12 cellular contexts compared by ENCODE assay signal in the genomic region with DNA sequence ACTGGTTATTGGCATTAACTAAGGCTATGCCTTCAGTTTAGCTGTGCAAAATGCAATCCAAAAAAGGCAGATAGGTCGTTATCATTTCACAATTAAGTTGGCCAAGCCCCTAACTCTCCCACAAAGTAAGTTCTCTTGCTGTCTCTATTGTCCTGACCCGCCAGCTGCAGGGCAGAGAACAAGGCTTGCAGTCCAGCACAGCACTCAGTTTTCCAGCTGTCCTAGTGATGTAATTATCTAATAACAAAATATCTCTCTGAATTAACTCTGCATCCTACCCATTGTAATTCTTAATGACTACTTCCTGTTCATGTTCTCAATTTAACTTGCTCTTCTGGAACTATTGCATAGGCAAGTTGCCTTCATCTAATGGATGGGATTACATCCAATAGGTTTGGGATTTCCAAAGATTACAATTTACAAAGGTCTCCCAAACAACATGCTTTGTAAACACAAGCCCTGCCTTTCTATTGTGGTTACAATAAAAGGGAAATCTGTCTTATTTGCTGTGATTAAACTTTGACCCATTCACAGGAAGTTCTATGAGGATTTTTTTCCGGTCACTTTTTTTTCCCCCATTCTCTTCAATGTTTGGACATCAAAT. TPM values are rescaled to one million over a fixed set of nuclear protein-coding genes. Genes with fewer than 3 reads are reported as not detected.
DNase-seq lines count a peak whose midpoint lies in the region; ATAC-seq and TF ChIP-seq lines count a peak whose summit lies in the region.
"Had no signal": no experiment of that assay in that cellular context is flagged by ENCODE, and none has a peak within 500 bp of the region (broad histone marks: within the 10 kb centered on the region; RNA-seq: fewer than 3 reads in every experiment).

No MANE protein-coding gene starts in this region.

- H3K27me3 Mint-ChIP-seq in chondrocyte (ENCODE audit: low read depth), result no peaks in the 10 kb centered on the region
- no peaks in the 10 kb centered on the region for H3K27me3 Mint-ChIP-seq in CD14-positive monocyte (ENCODE audit: low read depth in 3 of 3)
- H3K27me3 Mint-ChIP-seq: naive thymus-derived CD8-positive, alpha-beta T cell had no signal

- H3K4me3 Mint-ChIP-seq in chondrocyte (ENCODE audit: unreplicated experiment) (no peak overlapping the region), CD14-positive monocyte (no peak overlapping the region)
- H3K4me3 Mint-ChIP-seq: naive thymus-derived CD8-positive, alpha-beta T cell had no signal

- peaks cover 5% of the 10 kb centered on the region for H3K79me1 ChIP-seq in mesenchymal stem cell (replicated peaks; ENCODE audit: low read length, poor library complexity, severe bottlenecking)

- H2AK5ac ChIP-seq in mesenchymal stem cell (ENCODE audit: low read length, severe bottlenecking), result no peak overlapping the region

- no peak overlapping the region for H3K14ac ChIP-seq in mesenchymal stem cell (ENCODE audit: low read length in 2 of 2)

- H3K9ac ChIP-seq in mesenchymal stem cell (ENCODE audit: low read length), result no peak overlapping the region

- intact Hi-C loops in CD14-positive monocyte (cut with micrococcal nuclease), result no loop called here

- no peaks in the 10 kb centered on the region for H3K4me1 ChIP-seq in mesenchymal stem cell (ENCODE audit: control insufficient read depth, insufficient read depth, low read depth, low read length)

- H3K4ac ChIP-seq in mesenchymal stem cell (ENCODE audit: low read depth in 1 of 2, low read length in 2 of 2), result no peak overlapping the region

- H3K9me3 ChIP-seq in mesenchymal stem cell (ENCODE audit: control insufficient read depth, low read length), result no peaks in the 10 kb centered on the region

- no peak overlapping the region for H3K4me3 ChIP-seq in AG10803 (ENCODE audit: low read length)
- H3K4me3 ChIP-seq in NB4 (ENCODE audit: low read depth, low read length), result no peak overlapping the region
- no peak overlapping the region for H3K4me3 ChIP-seq in mesenchymal stem cell (ENCODE audit: insufficient read depth in 1 of 2, low read depth in 1 of 2, low read length in 2 of 2)

- H2BK15ac ChIP-seq in mesenchymal stem cell (ENCODE audit: low read depth, poor library complexity, severe bottlenecking), result no peak overlapping the region

- H3K4me1 Mint-ChIP-seq in chondrocyte (ENCODE audit: low read depth), result peaks cover 67% of the 10 kb centered on the region
- H3K4me1 Mint-ChIP-seq in CD14-positive monocyte, result peaks cover 42% of the 10 kb centered on the region

- H3K18ac ChIP-seq in mesenchymal stem cell (ENCODE audit: low read depth in 1 of 2, low read length in 2 of 2), result no peak overlapping the region

- H4K8ac ChIP-seq in mesenchymal stem cell (ENCODE audit: low read length), result peak overlapping the region; percentile 37

- H3K9me3 Mint-ChIP-seq in chondrocyte (ENCODE audit: low read depth) (peaks cover 4% of the 10 kb centered on the region), CD14-positive monocyte (peaks cover 0 to 3% (median 0%) of the 10 kb centered on the region in 7 donors)

- H3K23ac ChIP-seq in mesenchymal stem cell (ENCODE audit: low read length in 2 of 2), result no peak overlapping the region

- H3K27me3 ChIP-seq in mesenchymal stem cell (ENCODE audit: control insufficient read depth in 1 of 2, insufficient read depth in 1 of 2, low read length in 2 of 2), result no peaks in the 10 kb centered on the region

- no peak overlapping the region for H2BK5ac ChIP-seq in mesenchymal stem cell (ENCODE audit: low read depth, low read length, poor library complexity, severe bottlenecking)

- no peak overlapping the region for H2BK120ac ChIP-seq in mesenchymal stem cell (ENCODE audit: low read depth, low read length)

- H2AFZ ChIP-seq in mesenchymal stem cell (ENCODE audit: low read depth, low read length), result no peak overlapping the region

- no peak for TF ChIP-seq CTCF in AG10803 (conservative IDR thresholded peaks at IDR 0.05; ENCODE audit: low read length)
- TF ChIP-seq CTCF in NB4 (IDR thresholded peaks at IDR 0.05; ENCODE audit: low read depth, low read length), result no peak
- TF ChIP-seq CTCF in chondrocyte (IDR thresholded peaks at IDR 0.05), result no peak
- no peak for TF ChIP-seq CTCF in CD14-positive monocyte (IDR thresholded peaks at IDR 0.05)

- no peak overlapping the region for H4K91ac ChIP-seq in mesenchymal stem cell (ENCODE audit: low read length)

- TF ChIP-seq POLR2A in NB4 (IDR thresholded peaks at IDR 0.05; ENCODE audit: extremely low read depth, insufficient read length), result no peak

- peaks cover 0 to 5% of the 10 kb centered on the region in 2 experiments for H3K36me3 ChIP-seq in mesenchymal stem cell (ENCODE audit: control insufficient read depth in 1 of 2, insufficient read depth in 2 of 2, low read depth in 1 of 2, low read length in 2 of 2)

- H3K27ac Mint-ChIP-seq in chondrocyte (ENCODE audit: unreplicated experiment) (peak overlapping the region; percentile 60), CD14-positive monocyte (peak overlapping the region in 3 of 7 donors; percentile 35 to 46 (median 38))

- H3K27ac ChIP-seq in mesenchymal stem cell (ENCODE audit: low read length, poor library complexity, severe bottlenecking), result no peak overlapping the region

- no peak overlapping the region for H3K4me2 ChIP-seq in mesenchymal stem cell (ENCODE audit: low read length, poor library complexity, severe bottlenecking)

- 94% methylated on average over 3 of the region's 3 CpGs for WGBS in mesenchymal stem cell

- DNase-seq in AG10803 (ENCODE audit: low read depth) (peak; percentile 22), NB4 (ENCODE audit: low read depth) (peak; percentile 76), chondrocyte (ENCODE audit: low spot score) (no peak), mesenchymal stem cell (no peak), epidermal melanocyte (ENCODE audit: insufficient read length, low spot score) (no peak), CD14-positive monocyte (ENCODE audit: low spot score) (no peak)
- DNase-seq: effector memory CD4-positive, alpha-beta T cell; naive thymus-derived CD8-positive, alpha-beta T cell; NCI-H446; stimulated activated CD8-positive, alpha-beta memory T cell treated with anti-CD3 and anti-CD28 coated beads, Interleukin-4, amount 100 ng/mL, for 48 hours had no signal

- H2BK12ac ChIP-seq in mesenchymal stem cell (ENCODE audit: low read length in 2 of 2), result no peak overlapping the region

- peaks cover 7% of the 10 kb centered on the region for H3K36me3 Mint-ChIP-seq in chondrocyte (ENCODE audit: low read depth)
- no peaks in the 10 kb centered on the region for H3K36me3 Mint-ChIP-seq in CD14-positive monocyte

- ATAC-seq in HG03095 (IDR thresholded peaks at IDR 0.05; ENCODE audit: unreplicated experiment), result no peak
- no peak for ATAC-seq in HG02885 (IDR thresholded peaks at IDR 0.05; ENCODE audit: poor library complexity, unreplicated experiment)
- ATAC-seq: naive thymus-derived CD8-positive, alpha-beta T cell had no signal

RNA-seq across cellular contexts. Expression of gene CDK6, which starts 55.2 kb away (rescaled TPM):
- total RNA-seq in chondrocyte, result 161 to 162 TPM (median 162 TPM) in 3 replicates
- polyA plus RNA-seq in mesenchymal stem cell (2013, experiment 1 of 2), result 14.4 TPM
- polyA plus RNA-seq in mesenchymal stem cell (2013, experiment 2 of 2), result 14.4 TPM
- polyA plus RNA-seq in CD14-positive monocyte, result 1 to 10 TPM; 3.4 to 4.3 TPM

Comparison
In these comparisons a context has a peak if more than half of its experiments do, and no peak if none do; other contexts are left out.
1. DNase-seq: peak in AG10803 (single experiment) and NB4 (single experiment); none in chondrocyte (single experiment), mesenchymal stem cell (single experiment), epidermal melanocyte (single experiment) and CD14-positive monocyte (single experiment).